In genomic region chr10:29414501-29414900, GRCh38 we compare ENCODE assay signal across 20 cellular contexts.
"Had no signal": no experiment of that assay in that cellular context is flagged by ENCODE, and none has a peak within 500 bp of the region (broad histone marks: within the 10 kb centered on the region; RNA-seq: fewer than 3 reads in every experiment).

No MANE protein-coding gene starts in this region.

- H3K27me3 Mint-ChIP-seq: naive thymus-derived CD8-positive, alpha-beta T cell had no signal

- H3K36me3 ChIP-seq: colonic mucosa, thoracic aorta had no signal

- H3K9me3 Mint-ChIP-seq: naive thymus-derived CD8-positive, alpha-beta T cell; stimulated activated naive B cell treated with anti-CD40 and anti-IgM and Interleukin-4, amounts not matched to agents 10 μg/mL and 1 μg/mL and 100 μg/mL, for 72 hours had no signal

- H3K27ac ChIP-seq: colonic mucosa, heart left ventricle, sigmoid colon, skin epidermis, stomach, thoracic aorta, transverse colon had no signal

- H3K4me3 ChIP-seq: colonic mucosa, heart left ventricle, mucosa of descending colon, sigmoid colon, skin epidermis, stomach, thoracic aorta, transverse colon had no signal

- H3K4me3 Mint-ChIP-seq: endodermal cell; naive thymus-derived CD8-positive, alpha-beta T cell; stimulated activated naive B cell treated with anti-CD40 and anti-IgM and Interleukin-4, amounts not matched to agents 10 μg/mL and 1 μg/mL and 100 μg/mL, for 72 hours had no signal

- H3K27ac Mint-ChIP-seq: endodermal cell; stimulated activated naive B cell treated with anti-CD40 and anti-IgM and Interleukin-4, amounts not matched to agents 10 μg/mL and 1 μg/mL and 100 μg/mL, for 72 hours had no signal

- DNase-seq: colonic mucosa; dermis blood vessel endothelial cell; endodermal cell; foreskin melanocyte; heart left ventricle; hippocampal formation; left colon; left ventricle myocardium superior; mucosa of descending colon; naive thymus-derived CD8-positive, alpha-beta T cell; posterior cingulate gyrus; sigmoid colon; stimulated activated CD4-positive, alpha-beta T cell treated with anti-CD3 and anti-CD28 coated beads, Interleukin-2, amount 100 ng/mL, for 24 hours; stimulated activated CD4-positive, alpha-beta T cell treated with anti-CD3 and anti-CD28 coated beads, Interleukin-4, amount 100 ng/mL, for 4 hours; stimulated activated naive B cell treated with anti-CD40 and anti-IgM and Interleukin-4, amounts not matched to agents 10 μg/mL and 1 μg/mL and 100 μg/mL, for 72 hours; stomach; substantia nigra; transverse colon had no signal

- H3K27me3 ChIP-seq: colonic mucosa, heart left ventricle, sigmoid colon, stomach, transverse colon had no signal

- H3K4me1 ChIP-seq: colonic mucosa had no signal

- H3K4me1 Mint-ChIP-seq: endodermal cell had no signal

- ATAC-seq: heart left ventricle; left colon; left ventricle myocardium superior; mucosa of descending colon; naive thymus-derived CD8-positive, alpha-beta T cell; stimulated activated naive B cell treated with anti-CD40 and anti-IgM and Interleukin-4, amounts not matched to agents 10 μg/mL and 1 μg/mL and 100 μg/mL, for 72 hours had no signal

- H3K9me3 ChIP-seq: colonic mucosa, heart left ventricle, mucosa of descending colon, sigmoid colon, stomach, thoracic aorta, transverse colon had no signal
